Comparison of ENCODE assay signal across 19 cellular contexts in the genomic region with DNA sequence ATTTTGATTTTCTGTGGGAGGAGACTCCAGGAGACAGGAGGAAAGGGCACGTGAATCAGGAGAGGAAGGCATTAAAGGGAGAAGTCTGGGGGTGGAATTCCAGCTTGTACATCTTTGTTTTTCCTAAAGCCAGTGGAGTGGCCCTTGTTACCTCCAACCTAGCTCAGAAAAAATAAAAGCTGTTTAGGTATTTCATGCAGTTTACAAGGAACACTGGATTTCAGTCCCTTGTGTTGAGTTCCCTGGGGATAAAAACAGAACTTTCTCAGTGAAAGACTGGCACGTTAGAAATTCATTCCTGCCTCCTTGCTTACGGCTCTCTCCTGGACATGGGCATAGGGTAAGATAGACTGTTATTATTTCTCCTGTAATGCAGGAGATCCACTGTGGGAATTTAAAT.
DNase-seq lines count a peak whose midpoint lies in the region; TF ChIP-seq lines count a peak whose summit lies in the region.
"Had no signal": no experiment of that assay in that cellular context is flagged by ENCODE, and none has a peak within 500 bp of the region (broad histone marks: within the 10 kb centered on the region; RNA-seq: fewer than 3 reads in every experiment).

No MANE protein-coding gene starts in this region.

- no peak for TF ChIP-seq CTCF in MCF 10A (IDR thresholded peaks at IDR 0.05; ENCODE audit: unreplicated experiment)
- no peak for TF ChIP-seq CTCF in breast epithelium (IDR thresholded peaks at IDR 0.05)
- TF ChIP-seq CTCF in ascending aorta (IDR thresholded peaks at IDR 0.05) = no peak
- no peak for TF ChIP-seq CTCF in tibial artery (IDR thresholded peaks at IDR 0.05)
- no peak for TF ChIP-seq CTCF in adrenal gland (IDR thresholded peaks at IDR 0.05)

- no peak for DNase-seq in MCF 10A (ENCODE audit: unreplicated experiment)
- no peak for DNase-seq in breast epithelium (ENCODE audit: low spot score in 2 of 2)
- no peak for DNase-seq in ascending aorta (ENCODE audit: low spot score in 2 of 2)
- DNase-seq in tibial artery = no peak
- DNase-seq in adrenal gland = no peak
- no peak for DNase-seq in NCI-H1930 (lab: John Stamatoyannopoulos, UW)
- DNase-seq in iPS-NIHi11 (ENCODE audit: low spot score) = no peak
- DNase-seq: activated CD4-positive, alpha-beta T cell treated with anti-CD3 and anti-CD28 coated beads, Interleukin-2, amount 10 ng/mL, durations not matched to agents 7 days and 5 days; activated effector memory CD4-positive, alpha-beta T cell treated with Interleukin-2 at 50 U/mL for 16 hours; Caco-2; left cardiac atrium; NCI-H1417; NCI-H510A; RPMI8226; stimulated activated CD4-positive, alpha-beta T cell treated with anti-CD3 and anti-CD28 coated beads, Interleukin-12 subunit alpha, Interleukin-12 subunit beta, amount 100 ng/mL, for 4 hours had no signal

- H3K36me3 Mint-ChIP-seq in MCF 10A (ENCODE audit: insufficient read depth, unreplicated experiment) = no peaks in the 10 kb centered on the region
- H3K36me3 Mint-ChIP-seq: IgD-negative memory B cell; natural killer cell treated with Interleukin-12 subunit alpha and Interleukin-12 subunit beta and Interleukin-15 and Interleukin-18, amount 100 ng/mL, for 72 hours had no signal

- no peaks in the 10 kb centered on the region for H3K27me3 Mint-ChIP-seq in MCF 10A (ENCODE audit: insufficient read depth, unreplicated experiment)
- H3K27me3 Mint-ChIP-seq: IgD-negative memory B cell had no signal

- H3K9me3 Mint-ChIP-seq in MCF 10A (ENCODE audit: unreplicated experiment) = no peaks in the 10 kb centered on the region
- H3K9me3 Mint-ChIP-seq: activated CD4-positive, alpha-beta T cell treated with anti-CD3 and anti-CD28 coated beads, Interleukin-2, amount 10 ng/mL, durations not matched to agents 7 days and 5 days; IgD-negative memory B cell; natural killer cell treated with Interleukin-12 subunit alpha and Interleukin-12 subunit beta and Interleukin-15 and Interleukin-18, amount 100 ng/mL, for 72 hours had no signal

- peak overlapping the region; percentile 36 for H3K27ac Mint-ChIP-seq in MCF 10A (ENCODE audit: low read depth, unreplicated experiment)
- H3K27ac Mint-ChIP-seq: activated CD4-positive, alpha-beta T cell treated with anti-CD3 and anti-CD28 coated beads, Interleukin-2, amount 10 ng/mL, durations not matched to agents 7 days and 5 days; IgD-negative memory B cell had no signal

- H3K27ac ChIP-seq in breast epithelium (peak overlapping the region in 1 of 2 donors; percentile 22), ascending aorta (peak overlapping the region; percentile 55 to 68), mesodermal cell (ENCODE audit: low read depth, low read length, severe bottlenecking) (peak overlapping the region; percentile 87), tibial artery (peak overlapping the region; percentile 69 to 70), adrenal gland (peak overlapping the region in 1 of 5 donors; percentile 33)
- H3K27ac ChIP-seq: cardiac muscle cell had no signal

- no peak overlapping the region for H3K4me3 ChIP-seq in breast epithelium
- no peak overlapping the region for H3K4me3 ChIP-seq in ascending aorta
- H3K4me3 ChIP-seq in mesodermal cell (ENCODE audit: extremely low read depth, insufficient read depth, low read length, poor library complexity, severe bottlenecking) = no peak overlapping the region
- H3K4me3 ChIP-seq in tibial artery = no peak overlapping the region
- no peak overlapping the region for H3K4me3 ChIP-seq in adrenal gland
- H3K4me3 ChIP-seq: cardiac muscle cell had no signal

- BruUV-seq in MCF 10A (replicated peaks; lab: Mats Ljungman, UMichigan) = no TSS peak

- TF ChIP-seq POLR2A in breast epithelium (IDR thresholded peaks at IDR 0.05) (no peak), adrenal gland (IDR thresholded peaks at IDR 0.05) (no peak)

- intact Hi-C loops in MCF 10A (cut with micrococcal nuclease) = no loop called here
- intact Hi-C loops in breast epithelium (cut with DNase I; ENCODE audit: low total_unique reads) = no loop called here
- intact Hi-C loops in ascending aorta (cut with DNase I) = loop anchor here (5.0 kb wide), 1 partner anchor 38 kb away; no protein-coding TSS in a partner anchor
- intact Hi-C loops in tibial artery (cut with DNase I; ENCODE audit: low total_unique reads) = loop anchor here (10.0 kb wide), 1 partner anchor 95 kb away; no protein-coding TSS in a partner anchor
- intact Hi-C loops in adrenal gland (cut with DNase I) = no loop called here

- no peak overlapping the region for H3K4me3 Mint-ChIP-seq in MCF 10A (ENCODE audit: unreplicated experiment)
- H3K4me3 Mint-ChIP-seq: activated CD4-positive, alpha-beta T cell treated with anti-CD3 and anti-CD28 coated beads, Interleukin-2, amount 10 ng/mL, durations not matched to agents 7 days and 5 days; IgD-negative memory B cell; natural killer cell treated with Interleukin-12 subunit alpha and Interleukin-12 subunit beta and Interleukin-15 and Interleukin-18, amount 100 ng/mL, for 72 hours had no signal

- WGBS in mesodermal cell (ENCODE audit: insufficient coverage in 2 of 2), 2 experiments = 32 to 33% methylated on average over 3 of the region's 3 CpGs
- 70 to 81% (median 81%) methylated on average over 3 of the region's 3 CpGs for WGBS in adrenal gland, 4 donors

- H3K27me3 ChIP-seq in breast epithelium (no peaks in the 10 kb centered on the region), ascending aorta (no peaks in the 10 kb centered on the region), tibial artery (no peaks in the 10 kb centered on the region), adrenal gland (no peaks in the 10 kb centered on the region)
- H3K27me3 ChIP-seq: cardiac muscle cell had no signal

- CTCF ChIA-PET in MCF 10A (lab: Yijun Ruan, JAX) = interaction anchor here (0.5 to 0.6 kb wide), 3 partner anchors 88 to 482 kb away, joined by 3 to 4 read pairs (median 3); no protein-coding TSS in a partner anchor

- POLR2A ChIA-PET in MCF 10A (lab: Yijun Ruan, JAX) = interaction anchor here (0.7 kb wide), 1 partner anchor 11 kb away, joined by 3 read pairs; no protein-coding TSS in a partner anchor

- H3K4me1 ChIP-seq in breast epithelium = no peaks in the 10 kb centered on the region
- H3K4me1 ChIP-seq in ascending aorta = peaks cover 3 to 10% of the 10 kb centered on the region in 2 donors
- H3K4me1 ChIP-seq in mesodermal cell (ENCODE audit: control insufficient read depth, insufficient read depth, low read length, poor library complexity, severe bottlenecking) = peaks cover 26% of the 10 kb centered on the region
- H3K4me1 ChIP-seq in tibial artery = peaks cover 0 to 30% (median 15%) of the 10 kb centered on the region in 4 donors
- H3K4me1 ChIP-seq in adrenal gland (replicated peaks in 1 of 2) = peaks cover 9 to 11% of the 10 kb centered on the region in 2 donors

- peaks cover 5% of the 10 kb centered on the region for H3K4me1 Mint-ChIP-seq in MCF 10A (ENCODE audit: insufficient read depth, unreplicated experiment)
- H3K4me1 Mint-ChIP-seq: activated CD4-positive, alpha-beta T cell treated with anti-CD3 and anti-CD28 coated beads, Interleukin-2, amount 10 ng/mL, durations not matched to agents 7 days and 5 days had no signal

- H3K9me3 ChIP-seq in breast epithelium (no peaks in the 10 kb centered on the region), ascending aorta (no peaks in the 10 kb centered on the region), mesodermal cell (ENCODE audit: control insufficient read depth, low read length) (no peaks in the 10 kb centered on the region), tibial artery (no peaks in the 10 kb centered on the region), adrenal gland (replicated peaks in 1 of 3) (no peaks in the 10 kb centered on the region)
- H3K9me3 ChIP-seq: Caco-2 had no signal

- no peaks in the 10 kb centered on the region for H3K36me3 ChIP-seq in breast epithelium
- H3K36me3 ChIP-seq in ascending aorta = no peaks in the 10 kb centered on the region
- H3K36me3 ChIP-seq in mesodermal cell (ENCODE audit: control insufficient read depth, insufficient read depth, low read length) = no peaks in the 10 kb centered on the region
- H3K36me3 ChIP-seq in tibial artery = no peaks in the 10 kb centered on the region
- H3K36me3 ChIP-seq in adrenal gland (replicated peaks in 1 of 2) = no peaks in the 10 kb centered on the region
- H3K36me3 ChIP-seq: cardiac muscle cell had no signal

Comparison
In these comparisons a context has a peak if more than half of its experiments do, and no peak if none do; other contexts are left out.
1. intact Hi-C loops: an anchor here in ascending aorta (5.0 kb wide) and tibial artery (10.0 kb wide); none called in MCF 10A, breast epithelium and adrenal gland.